21 cellular contexts compared by ENCODE assay signal in the genomic region with DNA sequence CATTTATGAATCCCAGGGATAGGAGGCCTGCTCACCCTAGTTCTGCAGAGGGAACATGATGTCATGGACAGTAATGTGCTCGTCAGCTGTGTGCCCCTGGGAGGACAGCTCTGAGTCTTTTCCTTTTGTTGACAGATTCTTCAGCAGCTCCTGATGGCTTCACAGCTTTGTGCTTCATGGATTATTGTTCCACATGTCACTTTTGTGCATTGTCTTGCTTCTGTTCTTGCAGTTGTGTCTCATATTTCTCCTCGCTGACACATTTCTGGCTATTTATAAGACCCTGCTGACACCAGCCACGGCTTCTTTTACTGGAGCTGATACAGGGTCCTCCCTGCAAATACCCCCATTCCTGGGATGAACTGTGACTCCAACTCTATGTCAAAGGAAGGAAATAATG.
"Had no signal": no experiment of that assay in that cellular context is flagged by ENCODE, and none has a peak within 500 bp of the region (broad histone marks: within the 10 kb centered on the region; RNA-seq: fewer than 3 reads in every experiment).

No MANE protein-coding gene starts in this region.

- DNase-seq: KBM-7, MV-4-11, NCI-H1048, NCI-H1105 treated with DMSO at 0.1 percent for 48 hours, NCI-H1417 treated with DMSO at 0.1 percent for 48 hours, NCI-H146, NCI-H1694 treated with DMSO at 0.1 percent for 48 hours, NCI-H1930, NCI-H2081, NCI-H2107, NCI-H2171 treated with DMSO at 0.1 percent for 48 hours, NCI-H446 treated with DMSO at 0.1 percent for 48 hours, NCI-H510A treated with DMSO at 0.1 percent for 48 hours, NCI-H526, NCI-H82, Right ventricle myocardium superior, RPMI8226, SIG-M5, SK-N-SH, SW 1271, T-helper 1 cell had no signal
